ENCODE assay signal across 18 cellular contexts in genomic region chr12:3554547-3555115, GRCh38.
DNase-seq lines count a peak whose midpoint lies in the region; FAIRE-seq and TF ChIP-seq lines count a peak whose summit lies in the region.
"Had no signal": no experiment of that assay in that cellular context is flagged by ENCODE, and none has a peak within 500 bp of the region (broad histone marks: within the 10 kb centered on the region; RNA-seq: fewer than 3 reads in every experiment).

No MANE protein-coding gene starts in this region.

- no peak overlapping the region for H3K9ac ChIP-seq in H1 (replicated peaks in 1 of 4; ENCODE audit: extremely low read depth in 1 of 4, low read depth in 3 of 4, low read length in 3 of 4)
- H3K9ac ChIP-seq in neuronal stem cell (ENCODE audit: low read depth, low read length, poor library complexity) = no peak overlapping the region

- no peak for TF ChIP-seq EP300 in H1 (IDR thresholded peaks at IDR 0.05; ENCODE audit: borderline replicate concordance in 1 of 2, low read depth in 2 of 2, low read length in 2 of 2)

- H2AK5ac ChIP-seq in H1 (ENCODE audit: low read depth, low read length) (no peak overlapping the region), neuronal stem cell (ENCODE audit: low read depth, low read length) (no peak overlapping the region)

- H3K27me3 ChIP-seq in H1 (replicated peaks in 1 of 4; ENCODE audit: control insufficient read depth in 3 of 4, extremely low read depth in 1 of 4, insufficient read depth in 3 of 4, low read length in 3 of 4) (no peaks in the 10 kb centered on the region; a peak in 1 of 7 replicates), neuronal stem cell (ENCODE audit: control insufficient read depth in 3 of 3, insufficient read depth in 3 of 3, low read depth in 1 of 3, low read length in 3 of 3) (no peaks in the 10 kb centered on the region), esophagus squamous epithelium (peaks cover 0 to 71% (median 0%) of the 10 kb centered on the region in 4 donors), thyroid gland (no peaks in the 10 kb centered on the region)

- H3K27ac ChIP-seq in H1 (ENCODE audit: low read depth, low read length) = no peak overlapping the region
- no peak overlapping the region for H3K27ac ChIP-seq in neuronal stem cell (replicated peaks; ENCODE audit: low read length)
- no peak overlapping the region for H3K27ac ChIP-seq in esophagus squamous epithelium
- no peak overlapping the region for H3K27ac ChIP-seq in thyroid gland
- H3K27ac ChIP-seq: 22Rv1, HL-60 had no signal

- TF ChIP-seq CTCF in H1 (IDR thresholded peaks at IDR 0.05; ENCODE audit: control extremely low read depth in 1 of 3, insufficient read depth in 1 of 3, low read depth in 1 of 3, low read length in 3 of 3) = no peak
- no peak for TF ChIP-seq CTCF in esophagus squamous epithelium (IDR thresholded peaks at IDR 0.05)
- TF ChIP-seq CTCF in thyroid gland (IDR thresholded peaks at IDR 0.05) = no peak

- no peak overlapping the region for H4K5ac ChIP-seq in H1 (ENCODE audit: insufficient read length, low read depth, low read length)

- POLR2A ChIA-PET in H1 (lab: Charles Lee; ENCODE audit: partially characterized antibody) = interaction anchor here (1.3 kb wide), 1 partner anchor 50 kb away, joined by 3 read pairs; no protein-coding TSS in a partner anchor

- H3K4ac ChIP-seq in H1 (replicated peaks; ENCODE audit: insufficient read length, low read depth, low read length) (no peak overlapping the region), neuronal stem cell (ENCODE audit: low read length) (no peak overlapping the region)

- H4K91ac ChIP-seq in H1 (replicated peaks; ENCODE audit: insufficient read length, low read length) (no peak overlapping the region), neuronal stem cell (ENCODE audit: low read depth, low read length, poor library complexity) (no peak overlapping the region)

- H3K23me2 ChIP-seq in H1 (ENCODE audit: low read depth, low read length) = no peaks in the 10 kb centered on the region

- TF ChIP-seq POLR2A in H1 (IDR thresholded peaks at IDR 0.05; ENCODE audit: control extremely low read depth in 1 of 2, low read depth in 2 of 2, low read length in 2 of 2) (no peak), esophagus squamous epithelium (IDR thresholded peaks at IDR 0.05) (no peak), thyroid gland (IDR thresholded peaks at IDR 0.05) (no peak)

- H3K9me3 ChIP-seq in H1 (ENCODE audit: insufficient read depth in 2 of 2, low read depth in 1 of 2, low read length in 1 of 2) = no peaks in the 10 kb centered on the region
- H3K9me3 ChIP-seq in neuronal stem cell (replicated peaks in 1 of 2; ENCODE audit: control insufficient read depth in 2 of 2, insufficient read depth in 1 of 2, low read depth in 1 of 2, low read length in 2 of 2) = no peaks in the 10 kb centered on the region
- H3K9me3 ChIP-seq in esophagus squamous epithelium = no peaks in the 10 kb centered on the region
- no peaks in the 10 kb centered on the region for H3K9me3 ChIP-seq in thyroid gland

- no peaks in the 10 kb centered on the region for H3K79me2 ChIP-seq in H1 (ENCODE audit: control insufficient read depth in 1 of 2, insufficient read depth in 2 of 2, low read length in 2 of 2)

- H2BK5ac ChIP-seq in H1 (ENCODE audit: low read depth, low read length) (no peak overlapping the region), neuronal stem cell (ENCODE audit: low read length) (no peak overlapping the region)

- H4K8ac ChIP-seq in H1 (ENCODE audit: extremely low read depth, insufficient read depth, low read length) (peak overlapping the region; percentile 75), neuronal stem cell (ENCODE audit: low read depth, low read length) (no peak overlapping the region)

- H3K14ac ChIP-seq in H1 (ENCODE audit: insufficient read length) (no peak overlapping the region), neuronal stem cell (ENCODE audit: low read length) (no peak overlapping the region)

- peaks cover 0 to 6% (median 4%) of the 10 kb centered on the region in 4 experiments; a peak in 4 of 7 replicates for H3K4me1 ChIP-seq in H1 (replicated peaks in 1 of 4; ENCODE audit: control insufficient read depth in 3 of 4, insufficient read depth in 4 of 4, low read length in 3 of 4)
- peaks cover 6 to 11% of the 10 kb centered on the region in 2 donors for H3K4me1 ChIP-seq in neuronal stem cell (ENCODE audit: control insufficient read depth in 2 of 2, insufficient read depth in 1 of 2, low read depth in 1 of 2, low read length in 2 of 2)
- H3K4me1 ChIP-seq in esophagus squamous epithelium = no peaks in the 10 kb centered on the region
- H3K4me1 ChIP-seq in thyroid gland = no peaks in the 10 kb centered on the region

- no peak overlapping the region for H2BK120ac ChIP-seq in H1 (replicated peaks; ENCODE audit: low read depth, low read length)
- no peak overlapping the region for H2BK120ac ChIP-seq in neuronal stem cell (ENCODE audit: low read depth, low read length)

- H3K56ac ChIP-seq in H1 (replicated peaks; ENCODE audit: insufficient read length, low read depth, low read length) = no peak overlapping the region

- FAIRE-seq in H1 (lab: Jason Lieb, UNC) = no peak
- FAIRE-seq: D721Med, GM12892, GM19239 had no signal

- CTCF ChIA-PET in H1 (lab: Charles Lee; ENCODE audit: partially characterized antibody) = interaction anchor here (0.7 to 2.1 kb wide), 10 partner anchors 11 to 273 kb away, joined by 3 to 6 read pairs (median 3); no protein-coding TSS in a partner anchor

- H3K4me2 ChIP-seq in H1 (ENCODE audit: insufficient read depth in 1 of 2, low read depth in 2 of 2, low read length in 2 of 2) (no peak overlapping the region), neuronal stem cell (ENCODE audit: insufficient read depth, low read length, poor library complexity, severe bottlenecking) (no peak overlapping the region)

- H3K4me3 ChIP-seq in H1 (ENCODE audit: extremely low read depth in 1 of 4, insufficient read depth in 2 of 4, low read depth in 3 of 4, low read length in 4 of 4) = no peak overlapping the region
- no peak overlapping the region for H3K4me3 ChIP-seq in neuronal stem cell (ENCODE audit: low read length in 2 of 2)
- no peak overlapping the region for H3K4me3 ChIP-seq in esophagus squamous epithelium
- H3K4me3 ChIP-seq in thyroid gland (replicated peaks in 1 of 3) = no peak overlapping the region

- H2BK15ac ChIP-seq in H1 (ENCODE audit: low read length) = no peak overlapping the region
- no peak overlapping the region for H2BK15ac ChIP-seq in neuronal stem cell (ENCODE audit: low read length)

- H2AFZ ChIP-seq in H1 (ENCODE audit: low read length) (no peak overlapping the region), neuronal stem cell (ENCODE audit: low read length) (peak overlapping the region; percentile 76)

- H4K20me1 ChIP-seq in H1 (replicated peaks in 1 of 2; ENCODE audit: control insufficient read depth in 1 of 2, insufficient read depth in 2 of 2, low read length in 2 of 2) = no peaks in the 10 kb centered on the region

- H3K36me3 ChIP-seq in H1 (ENCODE audit: control insufficient read depth in 2 of 4, insufficient read depth in 4 of 4, low read length in 3 of 4) (no peaks in the 10 kb centered on the region), neuronal stem cell (replicated peaks in 1 of 2; ENCODE audit: control insufficient read depth in 2 of 2, insufficient read depth in 2 of 2, low read length in 2 of 2) (peaks cover 0 to 3% of the 10 kb centered on the region in 2 donors), esophagus squamous epithelium (no peaks in the 10 kb centered on the region), thyroid gland (no peaks in the 10 kb centered on the region)

- H2BK20ac ChIP-seq in H1 (ENCODE audit: low read length) = no peak overlapping the region

- WGBS in H1 (ENCODE audit: extremely low coverage in 1 of 2, insufficient coverage in 1 of 2, insufficient read length in 1 of 2, insufficient replicate concordance in 2 of 2, low coverage in 1 of 2, low lambda C conversion rate in 2 of 2, missing lambda C conversion rate in 1 of 2), 2 experiments = 80% methylated on average over 5 of the region's 5 CpGs; no CpG with 5 or more reads in 1 of the 2 experiments
- WGBS in neuronal stem cell (ENCODE audit: extremely low coverage in 2 of 2, insufficient read length in 2 of 2, insufficient replicate concordance in 1 of 2), 2 donors = no CpG with 5 or more reads among the region's 5 CpGs
- WGBS in esophagus squamous epithelium, 2 donors = 25 to 56% methylated on average over 2 to 5 of the region's 5 CpGs
- WGBS in thyroid gland, 2 donors = 54 to 84% methylated on average over 5 of the region's 5 CpGs

- H2BK12ac ChIP-seq in H1 (ENCODE audit: low read depth, low read length) = peak overlapping the region; percentile 68; the same call in 1 of the 2 replicates
- H2BK12ac ChIP-seq in neuronal stem cell (ENCODE audit: low read length) = peak overlapping the region; percentile 12

- H3K79me1 ChIP-seq in H1 (ENCODE audit: low read depth, low read length) (no peaks in the 10 kb centered on the region), neuronal stem cell (ENCODE audit: low read depth, low read length) (no peaks in the 10 kb centered on the region)

- H3K18ac ChIP-seq in H1 (ENCODE audit: extremely low read depth, low read length) (no peak overlapping the region), neuronal stem cell (ENCODE audit: low read length) (peak overlapping the region; percentile 76)

- no peak for TF ChIP-seq RAD21 in H1 (IDR thresholded peaks at IDR 0.05 in 1 of 2, conservative IDR thresholded peaks at IDR 0.05 in 1 of 2; ENCODE audit: low read depth in 2 of 2, low read length in 2 of 2)

- intact Hi-C loops in esophagus squamous epithelium (cut with DNase I) = no loop called here
- intact Hi-C loops in thyroid gland (cut with DNase I) = no loop called here

- H3K23ac ChIP-seq in H1 (ENCODE audit: insufficient read length) (no peak overlapping the region), neuronal stem cell (ENCODE audit: low read depth, low read length, poor library complexity) (peak overlapping the region; percentile 21)

- peak; percentile 45 for DNase-seq in activated effector memory CD4-positive, alpha-beta T cell treated with anti-CD3 and anti-CD28 coated beads, Interleukin-2, amount 50 U/mL, for 16 hours
- no peak for DNase-seq in activated effector memory CD4-positive, alpha-beta T cell treated with Interleukin-2 at 50 U/mL for 16 hours
- DNase-seq in H1 (ENCODE audit: low read depth in 1 of 2, low spot score in 2 of 2) (no peak), neuronal stem cell (ENCODE audit: low spot score) (no peak), esophagus squamous epithelium (lab: John Stamatoyannopoulos, UW) (no peak), thyroid gland (no peak), NCI-H446 (lab: John Stamatoyannopoulos, UW) (no peak)
- DNase-seq in activated CD4-positive, alpha-beta T cell treated with anti-CD3 and anti-CD28 coated beads, Interleukin-2, amount 50 U/mL, for 1 hour = no peak
- DNase-seq: CD8-positive, alpha-beta T cell; COR-L47; DMS153; DMS79 treated with DMSO at 0.1 percent for 48 hours; GDM1 had no signal

TF ChIP-seq in H1, 55 proteins besides CTCF, POLR2A, EP300 and RAD21 (continues in another document):
- TF ChIP-seq ZNF274 (IDR thresholded peaks at IDR 0.05; ENCODE audit: borderline replicate concordance, extremely low read depth, low read length) (no peak), CTBP2 (IDR thresholded peaks at IDR 0.05; ENCODE audit: borderline replicate concordance, insufficient read depth, insufficient read length, low read length) (no peak), BACH1 (IDR thresholded peaks at IDR 0.05; ENCODE audit: low read length) (no peak)
